ENCODE assay signal across 14 cellular contexts in the genomic region with DNA sequence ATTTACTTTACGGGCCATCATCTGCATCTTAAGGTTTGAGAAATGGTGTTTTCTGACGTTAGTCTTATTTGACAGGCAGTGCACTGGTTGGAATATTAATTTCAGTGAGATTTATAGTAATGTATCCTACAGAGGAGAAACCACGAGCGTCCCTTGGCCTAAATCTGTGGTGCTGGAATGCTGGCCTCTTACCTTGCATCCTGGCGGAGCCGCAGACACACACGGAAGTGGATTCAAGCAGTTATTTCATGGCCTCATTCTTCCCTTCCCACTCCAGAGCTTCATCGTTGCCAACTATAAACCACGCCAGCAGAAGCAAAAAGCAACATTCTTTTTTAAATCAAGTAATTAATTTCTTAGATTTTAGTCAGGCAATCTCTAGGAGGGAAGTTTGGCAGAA. TPM values are rescaled to one million over a fixed set of nuclear protein-coding genes. Genes with fewer than 3 reads are reported as not detected.
DNase-seq lines count a peak whose midpoint lies in the region; ATAC-seq and TF ChIP-seq lines count a peak whose summit lies in the region.
"Had no signal": no experiment of that assay in that cellular context is flagged by ENCODE, and none has a peak within 500 bp of the region (broad histone marks: within the 10 kb centered on the region; RNA-seq: fewer than 3 reads in every experiment).

No MANE protein-coding gene starts in this region.

- H3K36me3 ChIP-seq in lower lobe of right lung (peaks cover 81% of the 10 kb centered on the region), prostate gland (no peaks in the 10 kb centered on the region)
- H3K36me3 ChIP-seq in naive thymus-derived CD4-positive, alpha-beta T cell (ENCODE audit: control insufficient read depth in 2 of 3, insufficient read depth in 3 of 3, low read length in 3 of 3), result peaks cover 0 to 50% (median 6%) of the 10 kb centered on the region in 3 experiments

- TF ChIP-seq POLR2A in prostate gland (IDR thresholded peaks at IDR 0.05), result no peak

- intact Hi-C loops in left ventricle myocardium superior (cut with micrococcal nuclease), result no loop called here
- intact Hi-C loops in right cardiac atrium (cut with DNase I), result no loop called here
- intact Hi-C loops in lower lobe of right lung (cut with DNase I), result no loop called here
- intact Hi-C loops in prostate gland (cut with DNase I), result no loop called here
- intact Hi-C loops in naive thymus-derived CD4-positive, alpha-beta T cell (cut with micrococcal nuclease), result no loop called here
- intact Hi-C loops in Calu3 (cut with micrococcal nuclease; ENCODE audit: unreplicated experiment), result no loop called here

- CTCF ChIA-PET in naive thymus-derived CD4-positive, alpha-beta T cell (lab: Charles Lee), result no interaction called here
- CTCF ChIA-PET in Calu3 (lab: Charles Lee), result interaction anchor here (0.6 to 0.7 kb wide), 2 partner anchors 62 to 497 kb away, joined by 5 to 11 read pairs; no protein-coding TSS in a partner anchor

- H3K9me3 Mint-ChIP-seq in naive thymus-derived CD4-positive, alpha-beta T cell, result no peaks in the 10 kb centered on the region
- no peaks in the 10 kb centered on the region for H3K9me3 Mint-ChIP-seq in Calu3 (ENCODE audit: low read depth, unreplicated experiment)
- H3K9me3 Mint-ChIP-seq: CD4-positive, CD25-positive, alpha-beta regulatory T cell had no signal

- 59% methylated on average over 9 of the region's 9 CpGs for WGBS in right cardiac atrium
- WGBS in prostate gland, result 54% methylated on average over 9 of the region's 9 CpGs

- H3K4me3 Mint-ChIP-seq in naive thymus-derived CD4-positive, alpha-beta T cell, result no peak overlapping the region
- no peak overlapping the region for H3K4me3 Mint-ChIP-seq in Calu3 (ENCODE audit: low read depth, unreplicated experiment)
- H3K4me3 Mint-ChIP-seq: CD4-positive, CD25-positive, alpha-beta regulatory T cell had no signal

- ATAC-seq in left ventricle myocardium superior, result peak; percentile 18
- no peak for ATAC-seq in right cardiac atrium
- ATAC-seq in lower lobe of right lung, result peak; percentile 32 to 39
- ATAC-seq in naive thymus-derived CD4-positive, alpha-beta T cell, result no peak
- ATAC-seq: HCT116 had no signal

- H3K4me1 ChIP-seq in right cardiac atrium (ENCODE audit: control insufficient read depth, insufficient read depth, low read length), result peaks cover 3% of the 10 kb centered on the region
- H3K4me1 ChIP-seq in lower lobe of right lung, result no peaks in the 10 kb centered on the region
- no peaks in the 10 kb centered on the region for H3K4me1 ChIP-seq in prostate gland (replicated peaks)
- H3K4me1 ChIP-seq in naive thymus-derived CD4-positive, alpha-beta T cell (ENCODE audit: control insufficient read depth in 2 of 2, insufficient read depth in 2 of 2, low read length in 2 of 2), result no peaks in the 10 kb centered on the region

- TF ChIP-seq CTCF in lower lobe of right lung (IDR thresholded peaks at IDR 0.05), result no peak
- no peak for TF ChIP-seq CTCF in prostate gland (IDR thresholded peaks at IDR 0.05)
- no peak for TF ChIP-seq CTCF in Calu3 (IDR thresholded peaks at IDR 0.05; ENCODE audit: unreplicated experiment)

- no peaks in the 10 kb centered on the region for H3K27me3 Mint-ChIP-seq in naive thymus-derived CD4-positive, alpha-beta T cell
- no peaks in the 10 kb centered on the region for H3K27me3 Mint-ChIP-seq in Calu3 (ENCODE audit: unreplicated experiment)
- H3K27me3 Mint-ChIP-seq: CD4-positive, CD25-positive, alpha-beta regulatory T cell had no signal

- H3K27ac ChIP-seq in right cardiac atrium (ENCODE audit: low read length), result no peak overlapping the region
- H3K27ac ChIP-seq in lower lobe of right lung, result peak overlapping the region; percentile 4
- H3K27ac ChIP-seq in prostate gland, result peak overlapping the region; percentile 44 to 58
- H3K27ac ChIP-seq in naive thymus-derived CD4-positive, alpha-beta T cell (ENCODE audit: low read depth, low read length), result no peak overlapping the region
- H3K27ac ChIP-seq: BLaER1 treated with 17β-estradiol and CSF1 and Interleukin-3, amounts not matched to agents 10 nM and 100 nM; GM23248; HL-60 had no signal

- POLR2A ChIA-PET in naive thymus-derived CD4-positive, alpha-beta T cell (lab: Charles Lee), result interaction anchor here (0.6 kb wide), 1 partner anchor 331 kb away, joined by 3 read pairs; no protein-coding TSS in a partner anchor

- H3K27ac Mint-ChIP-seq in naive thymus-derived CD4-positive, alpha-beta T cell, result no peak overlapping the region
- no peak overlapping the region for H3K27ac Mint-ChIP-seq in Calu3 (ENCODE audit: unreplicated experiment)

- H3K4me1 Mint-ChIP-seq in naive thymus-derived CD4-positive, alpha-beta T cell, result peaks cover 16 to 46% (median 26%) of the 10 kb centered on the region in 7 donors
- no peaks in the 10 kb centered on the region for H3K4me1 Mint-ChIP-seq in Calu3 (ENCODE audit: low read depth, unreplicated experiment)

- H3K36me3 Mint-ChIP-seq in naive thymus-derived CD4-positive, alpha-beta T cell, result peaks cover 8 to 59% (median 20%) of the 10 kb centered on the region in 5 donors
- H3K36me3 Mint-ChIP-seq in Calu3 (ENCODE audit: insufficient read depth, unreplicated experiment), result peaks cover 28% of the 10 kb centered on the region

- no peak for DNase-seq in left ventricle myocardium superior
- DNase-seq in right cardiac atrium, result no peak
- DNase-seq in lower lobe of right lung, result no peak
- no peak for DNase-seq in prostate gland (ENCODE audit: low spot score)
- DNase-seq in naive thymus-derived CD4-positive, alpha-beta T cell, result no peak
- DNase-seq in Calu3, result no peak
- no peak for DNase-seq in cortex of kidney (lab: John Stamatoyannopoulos, UW)
- DNase-seq: ACHN; CD4-positive, CD25-positive, alpha-beta regulatory T cell; DMS 273 treated with DMSO at 0.1 percent for 48 hours; GM23248 had no signal

- no TSS peak for BruUV-seq in Calu3 (replicated peaks; lab: Mats Ljungman, UMichigan)

- H3K9me3 ChIP-seq in right cardiac atrium (ENCODE audit: control insufficient read depth, low read length), result no peaks in the 10 kb centered on the region
- no peaks in the 10 kb centered on the region for H3K9me3 ChIP-seq in lower lobe of right lung
- H3K9me3 ChIP-seq in prostate gland, result no peaks in the 10 kb centered on the region
- no peaks in the 10 kb centered on the region for H3K9me3 ChIP-seq in naive thymus-derived CD4-positive, alpha-beta T cell (ENCODE audit: control insufficient read depth in 2 of 3, low read length in 3 of 3)
- H3K9me3 ChIP-seq: BLaER1 treated with 17β-estradiol and CSF1 and Interleukin-3, amounts not matched to agents 10 nM and 100 nM had no signal

- H3K27me3 ChIP-seq in right cardiac atrium (ENCODE audit: control insufficient read depth, insufficient read depth) (no peaks in the 10 kb centered on the region), lower lobe of right lung (ENCODE audit: low read depth) (no peaks in the 10 kb centered on the region), prostate gland (replicated peaks; ENCODE audit: insufficient read depth) (no peaks in the 10 kb centered on the region)
- H3K27me3 ChIP-seq in naive thymus-derived CD4-positive, alpha-beta T cell (ENCODE audit: control insufficient read depth in 2 of 2, insufficient read depth in 2 of 2, low read length in 2 of 2), result no peaks in the 10 kb centered on the region
- H3K27me3 ChIP-seq: BLaER1 treated with 17β-estradiol and CSF1 and Interleukin-3, amounts not matched to agents 10 nM and 100 nM had no signal

- H3K4me3 ChIP-seq in right cardiac atrium (ENCODE audit: low read length) (no peak overlapping the region), lower lobe of right lung (no peak overlapping the region), prostate gland (no peak overlapping the region)
- H3K4me3 ChIP-seq in naive thymus-derived CD4-positive, alpha-beta T cell (ENCODE audit: low read length), result no peak overlapping the region
- H3K4me3 ChIP-seq: BLaER1 treated with 17β-estradiol and CSF1 and Interleukin-3, amounts not matched to agents 10 nM and 100 nM; GM23248 had no signal

RNA-seq across cellular contexts. Expression of a gene that starts 13.1 kb away (rescaled TPM):
- total RNA-seq in left ventricle myocardium superior (50.8 TPM), right cardiac atrium (10 to 100 TPM; 50.3 to 61.3 (median 56.2) TPM), lower lobe of right lung (59.8 TPM), prostate gland (10 to 100 TPM; 68.3 to 91.4 TPM), Calu3 (2022) (69.2 and 75.1 TPM in 2 replicates)
- polyA plus RNA-seq in right cardiac atrium, result 38.0 TPM
- total RNA-seq in naive thymus-derived CD4-positive, alpha-beta T cell, result 100 to 1,000 TPM in 2 of 5 experiments, 10 to 100 TPM in 3; 57.3 to 120 (median 87.1) TPM
- polyA plus RNA-seq in naive thymus-derived CD4-positive, alpha-beta T cell, result 100 to 1,000 TPM in 1 of 2 donors, 10 to 100 TPM in 1; 83.4 to 118 TPM

Comparison
In these comparisons a context has a peak if more than half of its experiments do, and no peak if none do; other contexts are left out.
1. ATAC-seq: peak in left ventricle myocardium superior (single experiment) and lower lobe of right lung (2 of 2); none in right cardiac atrium (0 of 2) and naive thymus-derived CD4-positive, alpha-beta T cell (single experiment).
2. H3K27ac ChIP-seq: peak in lower lobe of right lung (single experiment) and prostate gland (2 of 2); none in right cardiac atrium (single experiment) and naive thymus-derived CD4-positive, alpha-beta T cell (single experiment).